In genomic region chr13:23966691-23967615, GRCh38 we compare ENCODE assay signal across 8 cellular contexts.
DNase-seq lines count a peak whose midpoint lies in the region; ATAC-seq and TF ChIP-seq lines count a peak whose summit lies in the region.

No MANE protein-coding gene starts in this region.

- CTCF ChIA-PET in activated naive CD4-positive, alpha-beta T cell treated with anti-CD3 and anti-CD28 coated beads for 36 hours (lab: Charles Lee) = interaction anchor here (1.0 kb wide), 1 partner anchor 45 kb away, joined by 3 read pairs; no protein-coding TSS in a partner anchor

- ATAC-seq in HG03469 (IDR thresholded peaks at IDR 0.05; ENCODE audit: unreplicated experiment) (peak; percentile 62), HG02588 (IDR thresholded peaks at IDR 0.05; ENCODE audit: unreplicated experiment) (no peak)

- H3K27ac Mint-ChIP-seq in activated naive CD4-positive, alpha-beta T cell treated with anti-CD3 and anti-CD28 coated beads for 36 hours = peak overlapping the region; percentile 72

- H3K9me3 Mint-ChIP-seq in activated naive CD4-positive, alpha-beta T cell treated with anti-CD3 and anti-CD28 coated beads for 36 hours = no peaks in the 10 kb centered on the region

- TF ChIP-seq CTCF in tibial nerve (IDR thresholded peaks at IDR 0.05) = no peak

- peak overlapping the region; percentile 29 for H3K4me3 Mint-ChIP-seq in activated naive CD4-positive, alpha-beta T cell treated with anti-CD3 and anti-CD28 coated beads for 36 hours

- H3K4me1 Mint-ChIP-seq in activated naive CD4-positive, alpha-beta T cell treated with anti-CD3 and anti-CD28 coated beads for 36 hours (ENCODE audit: low read depth) = peaks cover 29% of the 10 kb centered on the region

- peak; percentile 38 for DNase-seq in activated naive CD4-positive, alpha-beta T cell treated with anti-CD3 and anti-CD28 coated beads for 36 hours
- no peak for DNase-seq in activated naive CD4-positive, alpha-beta T cell treated with anti-CD3 and anti-CD28 coated beads, Interleukin-2, amount 50 U/mL, for 16 hours
- no peak for DNase-seq in tibial nerve (ENCODE audit: low spot score in 2 of 2)
- no peak for DNase-seq in COLO668 (lab: John Stamatoyannopoulos, UW; ENCODE audit: unreplicated experiment)
- DNase-seq in NCI-H1092 (lab: John Stamatoyannopoulos, UW) = no peak

- H3K9me3 ChIP-seq in esophagus (ENCODE audit: control insufficient read depth in 2 of 2, insufficient read depth in 1 of 2, low read depth in 1 of 2, low read length in 1 of 2) = no peaks in the 10 kb centered on the region
- no peaks in the 10 kb centered on the region for H3K9me3 ChIP-seq in tibial nerve

- TF ChIP-seq POLR2A in tibial nerve (IDR thresholded peaks at IDR 0.05) = no peak

- intact Hi-C loops in activated naive CD4-positive, alpha-beta T cell treated with anti-CD3 and anti-CD28 coated beads for 36 hours (cut with micrococcal nuclease) = loop anchor here (1.0 to 10.0 kb wide), 9 partner anchors 78 to 592 kb away; partner anchors contain the start of genes MIPEP and SPATA13

- no peaks in the 10 kb centered on the region for H3K27me3 Mint-ChIP-seq in activated naive CD4-positive, alpha-beta T cell treated with anti-CD3 and anti-CD28 coated beads for 36 hours (ENCODE audit: low read depth)

- WGBS in esophagus, 2 donors = 52 to 54% methylated on average over 11 of the region's 11 CpGs
- WGBS in tibial nerve, 2 donors = 56 to 60% methylated on average over 11 of the region's 11 CpGs

- TF ChIP-seq EP300 in tibial nerve (IDR thresholded peaks at IDR 0.05) = no peak

- H3K4me1 ChIP-seq in esophagus (ENCODE audit: control insufficient read depth in 2 of 2, insufficient read depth in 2 of 2, low read length in 1 of 2) = peaks cover 0 to 2% of the 10 kb centered on the region in 2 donors
- H3K4me1 ChIP-seq in tibial nerve = peaks cover 0 to 16% (median 5%) of the 10 kb centered on the region in 4 donors

- no peaks in the 10 kb centered on the region for H3K36me3 Mint-ChIP-seq in activated naive CD4-positive, alpha-beta T cell treated with anti-CD3 and anti-CD28 coated beads for 36 hours (ENCODE audit: low read depth)

- H3K27me3 ChIP-seq in esophagus (ENCODE audit: control insufficient read depth in 1 of 2, insufficient read depth in 2 of 2, low read length in 2 of 2) (no peaks in the 10 kb centered on the region), tibial nerve (no peaks in the 10 kb centered on the region)

- H3K27ac ChIP-seq in esophagus (ENCODE audit: low read depth in 2 of 2, low read length in 1 of 2) = peak overlapping the region; percentile 11 to 45
- H3K27ac ChIP-seq in tibial nerve = peak overlapping the region; percentile 25 to 73 (median 67)

- H3K4me3 ChIP-seq in esophagus (ENCODE audit: low read depth in 1 of 2, low read length in 2 of 2) = peak overlapping the region in 1 of 2 donors; percentile 37
- peak overlapping the region in 2 of 4 donors; percentile 26 to 29 for H3K4me3 ChIP-seq in tibial nerve

- H3K36me3 ChIP-seq in esophagus (ENCODE audit: control insufficient read depth in 2 of 2, insufficient read depth in 2 of 2, low read length in 1 of 2) (no peaks in the 10 kb centered on the region), tibial nerve (no peaks in the 10 kb centered on the region)
